In genomic region chr6:142008016-142008735, GRCh38 we compare ENCODE assay signal across 1 cellular context.
TF ChIP-seq lines count a peak whose summit lies in the region.

No MANE protein-coding gene starts in this region.

TF ChIP-seq in WTC11, 78 proteins besides CTCF, POLR2A, EP300 and RAD21 (continued from another document):
- TF ChIP-seq ZNF512 (CRISPR knock-in tag; IDR thresholded peaks at IDR 0.05; ENCODE audit: borderline replicate concordance) (no peak), OVOL2 (CRISPR knock-in tag; IDR thresholded peaks at IDR 0.05; ENCODE audit: borderline replicate concordance) (no peak), PRRX2 (CRISPR knock-in tag; IDR thresholded peaks at IDR 0.05) (no peak), E2F4 (CRISPR knock-in tag; IDR thresholded peaks at IDR 0.05; ENCODE audit: borderline replicate concordance, low read depth) (no peak), ATF3 (CRISPR knock-in tag; conservative IDR thresholded peaks at IDR 0.05) (no peak), TEAD1 (CRISPR knock-in tag; IDR thresholded peaks at IDR 0.05) (no peak), AFF4 (CRISPR knock-in tag; IDR thresholded peaks at IDR 0.05; ENCODE audit: borderline replicate concordance) (no peak), MXD4 (CRISPR knock-in tag; IDR thresholded peaks at IDR 0.05; ENCODE audit: borderline replicate concordance) (no peak), KAT7 (CRISPR knock-in tag; IDR thresholded peaks at IDR 0.05; ENCODE audit: borderline replicate concordance) (no peak), USF1 (CRISPR knock-in tag; IDR thresholded peaks at IDR 0.05) (no peak), IRF1 (CRISPR knock-in tag; IDR thresholded peaks at IDR 0.05) (no peak), ZNF671 (CRISPR knock-in tag; IDR thresholded peaks at IDR 0.05) (no peak)
